Comparison of ENCODE assay signal across 18 cellular contexts in genomic region chr2:143433840-143434239, GRCh38.
"Had no signal": no experiment of that assay in that cellular context is flagged by ENCODE, and none has a peak within 500 bp of the region (broad histone marks: within the 10 kb centered on the region; RNA-seq: fewer than 3 reads in every experiment).

No MANE protein-coding gene starts in this region.

- H3K36me3 ChIP-seq: neural progenitor cell, uterus had no signal

- ATAC-seq: foreskin keratinocyte; naive thymus-derived CD4-positive, alpha-beta T cell; stimulated activated naive CD8-positive, alpha-beta T cell treated with anti-CD3 and anti-CD28 coated beads, Interleukin-15, Interleukin-2, amounts not matched to agents 100 U/mL and 50 U/mL, for 24 hours; T-cell had no signal

- H3K27ac ChIP-seq: breast epithelium, epithelial cell of prostate, foreskin keratinocyte had no signal

- H3K9me3 ChIP-seq: breast epithelium, uterus had no signal

- H3K4me3 ChIP-seq: breast epithelium, lung, neural progenitor cell, uterus had no signal

- H3K4me1 ChIP-seq: breast epithelium, foreskin keratinocyte, uterus had no signal

- H3K27me3 ChIP-seq: breast epithelium, foreskin keratinocyte, neural progenitor cell, uterus had no signal

- DNase-seq: activated naive CD4-positive, alpha-beta T cell; activated naive CD8-positive, alpha-beta T cell treated with anti-CD3 and anti-CD28 coated beads, Interleukin-2, amount 10 ng/mL, durations not matched to agents 7 days and 5 days; activated T-cell treated with anti-CD3 and anti-CD28 coated beads, Interleukin-2, amount 50 U/mL, for 1 hour; amniotic stem cell; cerebellar nuclear complex; cortex of kidney; foreskin keratinocyte; hypothalamus; naive thymus-derived CD4-positive, alpha-beta T cell; retina; stimulated activated CD4-positive, alpha-beta T cell treated with anti-CD3 and anti-CD28 coated beads, Interleukin-4, amount 100 ng/mL, for 24 hours; stimulated activated naive CD8-positive, alpha-beta T cell treated with anti-CD3 and anti-CD28 coated beads, Interleukin-15, Interleukin-2, amounts not matched to agents 100 U/mL and 50 U/mL, for 24 hours; T-cell; uterus had no signal
